Comparison of ENCODE assay signal across 15 cellular contexts in the genomic region with DNA sequence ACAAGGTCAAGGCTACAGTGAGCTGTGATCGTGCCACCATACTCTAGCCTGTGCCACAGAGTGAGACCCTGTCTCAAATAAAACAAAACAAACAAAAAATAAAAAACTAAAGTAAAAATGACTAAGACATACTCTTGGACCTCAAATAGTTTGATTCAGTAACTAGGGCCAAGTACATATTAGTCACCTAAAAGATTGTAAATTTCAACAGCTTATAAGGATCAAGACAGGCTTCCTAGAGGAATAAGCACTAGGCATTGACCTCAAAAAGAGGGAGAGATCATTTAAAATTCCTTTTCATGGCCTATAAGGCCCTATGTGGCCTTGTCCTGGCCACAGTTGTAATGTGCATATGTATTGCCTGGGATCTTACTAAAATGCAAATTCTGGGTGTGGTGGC.
"Had no signal": no experiment of that assay in that cellular context is flagged by ENCODE, and none has a peak within 500 bp of the region (broad histone marks: within the 10 kb centered on the region; RNA-seq: fewer than 3 reads in every experiment).

No MANE protein-coding gene starts in this region.

- H3K4me3 Mint-ChIP-seq: activated naive CD8-positive, alpha-beta T cell; endodermal cell; natural killer cell; stimulated activated naive B cell treated with anti-CD40 and anti-IgM and Interleukin-4, amounts not matched to agents 10 μg/mL and 1 μg/mL and 100 μg/mL, for 72 hours had no signal

- H3K9me3 Mint-ChIP-seq: natural killer cell had no signal

- H3K4me1 ChIP-seq: colonic mucosa, lower lobe of right lung had no signal

- H3K36me3 Mint-ChIP-seq: activated naive CD8-positive, alpha-beta T cell; natural killer cell had no signal

- H3K27me3 Mint-ChIP-seq: activated naive CD8-positive, alpha-beta T cell; stimulated activated naive B cell treated with anti-CD40 and anti-IgM and Interleukin-4, amounts not matched to agents 10 μg/mL and 1 μg/mL and 100 μg/mL, for 72 hours had no signal

- H3K9me3 ChIP-seq: colonic mucosa, lower lobe of right lung, pancreas, thyroid gland had no signal

- H3K27ac ChIP-seq: colonic mucosa, epithelial cell of prostate, lower lobe of right lung, pancreas, thyroid gland had no signal

- DNase-seq: activated CD4-positive, alpha-beta T cell treated with anti-CD3 and anti-CD28 coated beads, Interleukin-2, amount 50 U/mL, for 4 hours; activated gamma-delta T cell; amniotic stem cell; central memory CD4-positive, alpha-beta T cell; colonic mucosa; endodermal cell; hippocampal formation; lower lobe of right lung; natural killer cell; pancreas; retina; stimulated activated naive B cell treated with anti-CD40 and anti-IgM and Interleukin-4, amounts not matched to agents 10 μg/mL and 1 μg/mL and 100 μg/mL, for 72 hours; thyroid gland had no signal

- H3K27me3 ChIP-seq: colonic mucosa, pancreas, thyroid gland had no signal

- H3K36me3 ChIP-seq: colonic mucosa, lower lobe of right lung, pancreas, thyroid gland had no signal

- H3K4me1 Mint-ChIP-seq: natural killer cell had no signal

- H3K27ac Mint-ChIP-seq: activated naive CD8-positive, alpha-beta T cell; endodermal cell; natural killer cell; stimulated activated naive B cell treated with anti-CD40 and anti-IgM and Interleukin-4, amounts not matched to agents 10 μg/mL and 1 μg/mL and 100 μg/mL, for 72 hours had no signal

- H3K4me3 ChIP-seq: colonic mucosa, lower lobe of right lung, pancreas, thyroid gland had no signal
